Comparison of ENCODE assay signal across 11 cellular contexts in genomic region chr12:28192145-28192544, GRCh38. TPM values are rescaled to one million over a fixed set of nuclear protein-coding genes. Genes with fewer than 3 reads are reported as not detected.
DNase-seq lines count a peak whose midpoint lies in the region; ATAC-seq, FAIRE-seq and TF ChIP-seq lines count a peak whose summit lies in the region.
"Had no signal": no experiment of that assay in that cellular context is flagged by ENCODE, and none has a peak within 500 bp of the region (broad histone marks: within the 10 kb centered on the region; RNA-seq: fewer than 3 reads in every experiment).

No MANE protein-coding gene starts in this region.

- H3K9me3 ChIP-seq in CD8-positive, alpha-beta T cell (ENCODE audit: low read length) = no peaks in the 10 kb centered on the region
- H3K9me3 ChIP-seq in Karpas-422 (ENCODE audit: low read length) = peaks cover 5% of the 10 kb centered on the region; the same call in 1 of the 2 replicates
- H3K9me3 ChIP-seq: psoas muscle had no signal

- no peak for DNase-seq in CD8-positive, alpha-beta T cell
- no peak for DNase-seq in Karpas-422
- DNase-seq in MCF 10A (ENCODE audit: unreplicated experiment) = no peak
- DNase-seq in neural crest cell (ENCODE audit: low read depth, low spot score) = no peak
- no peak for DNase-seq in cerebellar cortex (ENCODE audit: low spot score)
- no peak for DNase-seq in GF-D8 (lab: John Stamatoyannopoulos, UW)
- no peak for DNase-seq in GM19239 (ENCODE audit: insufficient read length, low spot score)
- DNase-seq: Kasumi-1, psoas muscle had no signal

- POLR2A ChIA-PET in CD8-positive, alpha-beta T cell (lab: Charles Lee) = no interaction called here
- POLR2A ChIA-PET in MCF 10A (lab: Yijun Ruan, JAX) = interaction anchor here (0.6 to 3.7 kb wide), 11 partner anchors 13 to 772 kb away, joined by 3 to 53 read pairs (median 4); no protein-coding TSS in a partner anchor

- no peak overlapping the region for H3K4me3 ChIP-seq in CD8-positive, alpha-beta T cell (ENCODE audit: low read depth, low read length)
- H3K4me3 ChIP-seq in Karpas-422 (ENCODE audit: low read length) = peak overlapping the region; percentile 93; the same call in 1 of the 2 replicates

- H3K9me2 ChIP-seq in Karpas-422 (replicated peaks; ENCODE audit: insufficient read depth, low read length) = no peaks in the 10 kb centered on the region; the same call in 1 of the 2 replicates

- peak overlapping the region; percentile 99 for H3K27ac Mint-ChIP-seq in CD8-positive, alpha-beta T cell
- H3K27ac Mint-ChIP-seq in MCF 10A (ENCODE audit: low read depth, unreplicated experiment) (peak overlapping the region; percentile 98), neural crest cell (ENCODE audit: unreplicated experiment) (no peak overlapping the region)

- no peaks in the 10 kb centered on the region for H3K36me3 ChIP-seq in CD8-positive, alpha-beta T cell (ENCODE audit: insufficient read depth, low read length)
- H3K36me3 ChIP-seq in Karpas-422 (ENCODE audit: insufficient read depth, low read length) = peaks cover 11% of the 10 kb centered on the region

- H3K9ac ChIP-seq in Karpas-422 (ENCODE audit: low read length) = peak overlapping the region; percentile 87

- H3K36me3 Mint-ChIP-seq in CD8-positive, alpha-beta T cell = peaks cover 43% of the 10 kb centered on the region
- H3K36me3 Mint-ChIP-seq in MCF 10A (ENCODE audit: insufficient read depth, unreplicated experiment) (no peaks in the 10 kb centered on the region), neural crest cell (ENCODE audit: low read depth) (peaks cover 23% of the 10 kb centered on the region)

- H4K20me1 ChIP-seq in Karpas-422 (ENCODE audit: insufficient read depth, low read depth, low read length) = peaks cover 2% of the 10 kb centered on the region; the same call in 1 of the 2 replicates

- ATAC-seq in CD8-positive, alpha-beta T cell = no peak
- ATAC-seq in HG03442 (IDR thresholded peaks at IDR 0.05; ENCODE audit: unreplicated experiment) = no peak
- ATAC-seq: psoas muscle had no signal

- H3K79me2 ChIP-seq in Karpas-422 (ENCODE audit: low read length) = peaks cover 67% of the 10 kb centered on the region

- no peak overlapping the region for H2AFZ ChIP-seq in Karpas-422 (ENCODE audit: low read length)

- H3K4me1 Mint-ChIP-seq in CD8-positive, alpha-beta T cell (ENCODE audit: low read depth) = peaks cover 75% of the 10 kb centered on the region
- H3K4me1 Mint-ChIP-seq in MCF 10A (ENCODE audit: insufficient read depth, unreplicated experiment) (peaks cover 15% of the 10 kb centered on the region), neural crest cell (peaks cover 20% of the 10 kb centered on the region)

- H3K4me2 ChIP-seq in Karpas-422 (ENCODE audit: low read depth, low read length, poor library complexity, severe bottlenecking) = peak overlapping the region; percentile 93

- intact Hi-C loops in CD8-positive, alpha-beta T cell (cut with DNase I, micrococcal nuclease) = loop anchor here (5.0 to 10.0 kb wide), 6 partner anchors 40 to 1257 kb away; partner anchors contain the start of genes STK38L (in 2 of the 2), ERGIC2 (in 1 of the 2), FGFR1OP2 (in 1 of the 2) and INTS13 (in 1 of the 2)
- intact Hi-C loops in MCF 10A (cut with micrococcal nuclease) = loop anchor here (5.0 kb wide), 1 partner anchor 345 kb away; no protein-coding TSS in a partner anchor

- no peak for TF ChIP-seq CTCF in CD8-positive, alpha-beta T cell (IDR thresholded peaks at IDR 0.05)
- no peak for TF ChIP-seq CTCF in MCF 10A (IDR thresholded peaks at IDR 0.05; ENCODE audit: unreplicated experiment)
- TF ChIP-seq CTCF in neural crest cell (conservative IDR thresholded peaks at IDR 0.05) = no peak

- peak overlapping the region; percentile 97 for H3K4me3 Mint-ChIP-seq in CD8-positive, alpha-beta T cell
- peak overlapping the region; percentile 94 for H3K4me3 Mint-ChIP-seq in MCF 10A (ENCODE audit: unreplicated experiment)
- peak overlapping the region; percentile 92 for H3K4me3 Mint-ChIP-seq in neural crest cell

- H3K4me1 ChIP-seq in CD8-positive, alpha-beta T cell (ENCODE audit: insufficient read depth, low read length) = peaks cover 34% of the 10 kb centered on the region
- H3K4me1 ChIP-seq in Karpas-422 (ENCODE audit: low read length) = peaks cover 23% of the 10 kb centered on the region

- H3K27ac ChIP-seq in CD8-positive, alpha-beta T cell (ENCODE audit: low read depth, low read length) = no peak overlapping the region
- H3K27ac ChIP-seq in Karpas-422 (ENCODE audit: low read length) = no peak overlapping the region

- no TSS peak for BruUV-seq in MCF 10A (replicated peaks; lab: Mats Ljungman, UMichigan)

- CTCF ChIA-PET in CD8-positive, alpha-beta T cell (lab: Charles Lee) = no interaction called here
- CTCF ChIA-PET in MCF 10A (lab: Yijun Ruan, JAX) = interaction anchor here (0.7 to 1.3 kb wide), 5 partner anchors 20 to 680 kb away, joined by 3 to 6 read pairs (median 3); no protein-coding TSS in a partner anchor

- no peaks in the 10 kb centered on the region for H3K27me3 ChIP-seq in CD8-positive, alpha-beta T cell (ENCODE audit: insufficient read depth, low read length)
- no peaks in the 10 kb centered on the region for H3K27me3 ChIP-seq in Karpas-422 (ENCODE audit: low read length)

- no peaks in the 10 kb centered on the region for H3K27me3 Mint-ChIP-seq in CD8-positive, alpha-beta T cell (ENCODE audit: low read depth)
- H3K27me3 Mint-ChIP-seq in MCF 10A (ENCODE audit: insufficient read depth, unreplicated experiment) = no peaks in the 10 kb centered on the region
- no peaks in the 10 kb centered on the region for H3K27me3 Mint-ChIP-seq in neural crest cell (ENCODE audit: low read depth)

- peaks cover 4% of the 10 kb centered on the region for H3K9me3 Mint-ChIP-seq in CD8-positive, alpha-beta T cell
- no peaks in the 10 kb centered on the region for H3K9me3 Mint-ChIP-seq in MCF 10A (ENCODE audit: unreplicated experiment)
- peaks cover 13% of the 10 kb centered on the region for H3K9me3 Mint-ChIP-seq in neural crest cell

- no peak for FAIRE-seq in GM19239 (lab: Jason Lieb, UNC)
- FAIRE-seq: RCC 7860 had no signal

RNA-seq across cellular contexts. Expression of gene CCDC91, which starts 1.9 kb away (rescaled TPM):
- 10 to 100 TPM; 54.3 to 63.1 TPM for total RNA-seq in CD8-positive, alpha-beta T cell
- 35.8 and 115 TPM in 2 replicates for total RNA-seq in Karpas-422 (2014; rRNA removed; shearing (Covaris generic); ENCODE audit: low replicate concordance)
- 35.9 and 38.6 TPM in 2 replicates for total RNA-seq in MCF 10A (2022)
- total RNA-seq in neural crest cell = 12.9 and 13.9 TPM in 2 replicates
